ENCODE assay signal across 8 cellular contexts in the genomic region with DNA sequence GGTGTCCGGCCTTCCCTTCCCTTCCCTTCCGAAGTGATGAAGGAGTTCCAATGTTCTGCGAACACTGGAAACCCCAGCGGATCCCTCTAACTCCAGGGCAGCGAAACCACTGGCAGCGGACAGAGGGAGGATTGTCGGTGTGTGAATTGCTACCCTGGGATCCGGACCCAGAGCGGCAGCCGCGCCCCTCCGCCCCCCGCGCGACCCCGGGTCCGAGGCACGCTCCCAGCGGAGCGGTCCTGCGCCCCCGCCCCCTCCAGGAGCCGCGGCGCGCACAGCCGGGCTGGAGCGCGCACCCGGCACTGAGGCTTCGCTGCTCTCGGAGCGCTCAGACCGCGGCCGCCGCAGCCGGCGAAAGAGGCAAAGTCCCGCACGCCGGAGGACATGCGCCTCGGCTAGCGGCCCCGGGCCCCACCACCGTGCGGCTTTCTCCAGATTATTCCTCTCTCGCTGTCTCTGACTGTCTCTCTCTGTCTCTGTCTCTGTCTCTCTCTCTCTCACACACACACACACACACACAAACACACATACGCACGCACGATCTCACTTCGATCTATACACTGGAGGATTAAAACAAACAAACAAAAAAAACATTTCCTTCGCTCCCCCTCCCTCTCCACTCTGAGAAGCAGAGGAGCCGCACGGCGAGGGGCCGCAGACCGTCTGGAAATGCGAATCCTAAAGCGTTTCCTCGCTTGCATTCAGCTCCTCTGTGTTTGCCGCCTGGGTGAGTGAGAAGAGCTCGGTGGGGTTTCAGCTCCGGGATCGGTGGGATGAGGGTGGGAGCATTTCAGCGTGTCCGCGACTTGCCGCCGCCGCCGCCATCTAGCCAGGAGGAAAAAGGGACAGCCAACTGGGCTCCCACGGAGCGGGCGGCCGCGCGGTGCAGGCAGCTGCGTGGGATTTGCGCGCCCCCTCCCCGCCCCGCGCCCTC. TPM values are rescaled to one million over a fixed set of nuclear protein-coding genes. Genes with fewer than 3 reads are reported as not detected.
A peak's percentile ranks its signal among the peaks of the same experiment; 100 is the strongest.
DNase-seq lines count a peak whose midpoint lies in the region; ATAC-seq and TF ChIP-seq lines count a peak whose summit lies in the region.

PTPRZ1 (plus strand) TSS at position 331 of the 934 bp plus-strand sequence; CDS start at position 670, 339 bp downstream.

- DNase-seq in activated CD4-positive, alpha-beta memory T cell treated with anti-CD3 and anti-CD28 coated beads, Interleukin-2, amount 10 ng/mL, durations not matched to agents 7 days and 5 days: no peak
- DNase-seq in activated CD4-positive, alpha-beta memory T cell treated with anti-CD3 and anti-CD28 coated beads for 36 hours: no peak
- DNase-seq in NCI-H82 (lab: John Stamatoyannopoulos, UW): peak; percentile 62
- peak; percentile 25 for DNase-seq in epidermal melanocyte (ENCODE audit: insufficient read length, low spot score)
- peak; percentile 82 for DNase-seq in mesendoderm
- DNase-seq in transverse colon: no peak
- no peak for DNase-seq in UCSD-AML1 (lab: John Stamatoyannopoulos, UW; ENCODE audit: unreplicated experiment)

- H3K9me3 ChIP-seq in transverse colon: no peaks in the 10 kb centered on the region

- TF ChIP-seq POLR2A in transverse colon (IDR thresholded peaks at IDR 0.05): no peak

- ATAC-seq in GM21786 (IDR thresholded peaks at IDR 0.05; ENCODE audit: unreplicated experiment): no peak

- H3K4me3 Mint-ChIP-seq in activated CD4-positive, alpha-beta memory T cell treated with anti-CD3 and anti-CD28 coated beads, Interleukin-2, amount 10 ng/mL, durations not matched to agents 7 days and 5 days: peak within 1 kb of the TSS; percentile 25
- no peak within 1 kb of the TSS for H3K4me3 Mint-ChIP-seq in activated CD4-positive, alpha-beta memory T cell treated with anti-CD3 and anti-CD28 coated beads for 36 hours

- in situ Hi-C loops in transverse colon (cut with MboI; ENCODE audit: low pct_ligation_motif_present in 1 of 4, low pct_unique_long_range_greater_than_20kb in 1 of 4, low sequenced_read_pairs in 3 of 4): no loop called here

- H3K79me1 ChIP-seq in mesendoderm (ENCODE audit: low read length): no peaks in the 10 kb centered on the region

- no CpG with 5 or more reads among the region's 85 CpGs for WGBS in mesendoderm (ENCODE audit: extremely low coverage, insufficient coverage, low lambda C conversion rate)
- WGBS in transverse colon (ENCODE audit: low coverage in 1 of 2), 2 donors: 0 to 5% methylated on average over 5 to 54 of the region's 85 CpGs

- H3K36me3 ChIP-seq in mesendoderm (ENCODE audit: control insufficient read depth, insufficient read depth, low read length) (no peaks in the 10 kb centered on the region), transverse colon (no peaks in the 10 kb centered on the region)

- H2BK120ac ChIP-seq in mesendoderm (ENCODE audit: low read depth, low read length): no peak within 1 kb of the TSS

- no peaks in the 10 kb centered on the region for H3K27me3 ChIP-seq in mesendoderm (ENCODE audit: insufficient read depth, low read length, poor library complexity)
- peaks cover 56% of the 10 kb centered on the region for H3K27me3 ChIP-seq in transverse colon

- no peaks in the 10 kb centered on the region for H3K9me3 Mint-ChIP-seq in activated CD4-positive, alpha-beta memory T cell treated with anti-CD3 and anti-CD28 coated beads, Interleukin-2, amount 10 ng/mL, durations not matched to agents 7 days and 5 days
- no peaks in the 10 kb centered on the region for H3K9me3 Mint-ChIP-seq in activated CD4-positive, alpha-beta memory T cell treated with anti-CD3 and anti-CD28 coated beads for 36 hours

- H3K27ac Mint-ChIP-seq in activated CD4-positive, alpha-beta memory T cell treated with anti-CD3 and anti-CD28 coated beads, Interleukin-2, amount 10 ng/mL, durations not matched to agents 7 days and 5 days: no peak within 1 kb of the TSS
- no peak within 1 kb of the TSS for H3K27ac Mint-ChIP-seq in activated CD4-positive, alpha-beta memory T cell treated with anti-CD3 and anti-CD28 coated beads for 36 hours

- H3K4me1 ChIP-seq in mesendoderm (ENCODE audit: control insufficient read depth, low read depth, low read length): no peaks in the 10 kb centered on the region
- peaks cover 0 to 12% (median 8%) of the 10 kb centered on the region in 4 donors for H3K4me1 ChIP-seq in transverse colon

- TF ChIP-seq EP300 in transverse colon (IDR thresholded peaks at IDR 0.05; ENCODE audit: low read depth): no peak

- H3K18ac ChIP-seq in mesendoderm (ENCODE audit: low read length): peak within 1 kb of the TSS; percentile 65

- no peak within 1 kb of the TSS for H3K4ac ChIP-seq in mesendoderm (ENCODE audit: low read depth, low read length)

- no peak within 1 kb of the TSS for H2BK15ac ChIP-seq in mesendoderm (replicated peaks; ENCODE audit: low read depth)

- peak within 1 kb of the TSS; percentile 76 for H3K9ac ChIP-seq in mesendoderm (ENCODE audit: low read length)

- no peak within 1 kb of the TSS for H4K5ac ChIP-seq in mesendoderm (ENCODE audit: low read length)

- peak within 1 kb of the TSS; percentile 65 for H3K4me2 ChIP-seq in mesendoderm (ENCODE audit: low read length)

- peaks cover 5% of the 10 kb centered on the region for H3K4me1 Mint-ChIP-seq in activated CD4-positive, alpha-beta memory T cell treated with anti-CD3 and anti-CD28 coated beads, Interleukin-2, amount 10 ng/mL, durations not matched to agents 7 days and 5 days
- H3K4me1 Mint-ChIP-seq in activated CD4-positive, alpha-beta memory T cell treated with anti-CD3 and anti-CD28 coated beads for 36 hours (ENCODE audit: low read depth): peaks cover 3% of the 10 kb centered on the region

- POLR2A ChIA-PET in activated CD4-positive, alpha-beta memory T cell treated with anti-CD3 and anti-CD28 coated beads, Interleukin-2, amount 10 ng/mL, durations not matched to agents 7 days and 5 days (lab: Charles Lee): no interaction called here
- POLR2A ChIA-PET in activated CD4-positive, alpha-beta memory T cell treated with anti-CD3 and anti-CD28 coated beads for 36 hours (lab: Charles Lee): no interaction called here

- no peak for TF ChIP-seq CTCF in transverse colon (IDR thresholded peaks at IDR 0.05)

- H3K27ac ChIP-seq in mesendoderm (ENCODE audit: low read depth, low read length) (peak within 1 kb of the TSS; percentile 53), transverse colon (peak within 1 kb of the TSS in 1 of 4 donors; percentile 5)

- H3K4me3 ChIP-seq in mesendoderm (ENCODE audit: low read length) (peak within 1 kb of the TSS; percentile 80), transverse colon (peak within 1 kb of the TSS; percentile 17 to 55 (median 36))

- H2AK5ac ChIP-seq in mesendoderm (ENCODE audit: low read length): no peak within 1 kb of the TSS

- H3K23ac ChIP-seq in mesendoderm (ENCODE audit: low read length): no peak within 1 kb of the TSS

- intact Hi-C loops in activated CD4-positive, alpha-beta memory T cell treated with anti-CD3 and anti-CD28 coated beads for 36 hours (cut with micrococcal nuclease): no loop called here
- intact Hi-C loops in transverse colon (cut with DNase I; ENCODE audit: low total_unique reads): no loop called here

- no peak within 1 kb of the TSS for H4K8ac ChIP-seq in mesendoderm (ENCODE audit: low read depth, low read length)

- H3K79me2 ChIP-seq in mesendoderm (ENCODE audit: control insufficient read depth, insufficient read depth, low read length): peaks cover 13% of the 10 kb centered on the region

- peak within 1 kb of the TSS; percentile 84 for H3K56ac ChIP-seq in mesendoderm (ENCODE audit: low read length)

- H3K36me3 Mint-ChIP-seq in activated CD4-positive, alpha-beta memory T cell treated with anti-CD3 and anti-CD28 coated beads, Interleukin-2, amount 10 ng/mL, durations not matched to agents 7 days and 5 days (ENCODE audit: low read depth): peaks cover 3% of the 10 kb centered on the region
- peaks cover 3% of the 10 kb centered on the region for H3K36me3 Mint-ChIP-seq in activated CD4-positive, alpha-beta memory T cell treated with anti-CD3 and anti-CD28 coated beads for 36 hours

- H3K27me3 Mint-ChIP-seq in activated CD4-positive, alpha-beta memory T cell treated with anti-CD3 and anti-CD28 coated beads, Interleukin-2, amount 10 ng/mL, durations not matched to agents 7 days and 5 days: peaks cover 33% of the 10 kb centered on the region
- peaks cover 25% of the 10 kb centered on the region for H3K27me3 Mint-ChIP-seq in activated CD4-positive, alpha-beta memory T cell treated with anti-CD3 and anti-CD28 coated beads for 36 hours

- no peak within 1 kb of the TSS for H2BK5ac ChIP-seq in mesendoderm (ENCODE audit: low read length)

- CTCF ChIA-PET in activated CD4-positive, alpha-beta memory T cell treated with anti-CD3 and anti-CD28 coated beads, Interleukin-2, amount 10 ng/mL, durations not matched to agents 7 days and 5 days (lab: Charles Lee): no interaction called here
- CTCF ChIA-PET in activated CD4-positive, alpha-beta memory T cell treated with anti-CD3 and anti-CD28 coated beads for 36 hours (lab: Charles Lee): no interaction called here

RNA-seq across cellular contexts. Expression of gene PTPRZ1, which starts in this region (rescaled TPM):
- total RNA-seq in activated CD4-positive, alpha-beta memory T cell treated with anti-CD3 and anti-CD28 coated beads, Interleukin-2, amount 10 ng/mL, durations not matched to agents 7 days and 5 days: not detected
- not detected for total RNA-seq in activated CD4-positive, alpha-beta memory T cell treated with anti-CD3 and anti-CD28 coated beads for 36 hours
- 31.1 TPM for polyA plus RNA-seq in mesendoderm (2013, experiment 1 of 2)
- 31.9 TPM for polyA plus RNA-seq in mesendoderm (2013, experiment 2 of 2)
- 1 to 10 TPM in 3 of 4 donors, under 1 TPM in 1; 0.37 to 2.4 (median 2.0) TPM for total RNA-seq in transverse colon

Comparison
In these comparisons a context has a peak if more than half of its experiments do, and no peak if none do; other contexts are left out.
1. DNase-seq: peak in NCI-H82 (single experiment), epidermal melanocyte (single experiment) and mesendoderm (single experiment); none in activated CD4-positive, alpha-beta memory T cell treated with anti-CD3 and anti-CD28 coated beads, Interleukin-2, amount 10 ng/mL, durations not matched to agents 7 days and 5 days (single experiment), activated CD4-positive, alpha-beta memory T cell treated with anti-CD3 and anti-CD28 coated beads for 36 hours (single experiment), transverse colon (single experiment) and UCSD-AML1 (single experiment).